ENCODE assay signal across 8 cellular contexts in genomic region chr12:12786371-12786715, GRCh38. TPM values are rescaled to one million over a fixed set of nuclear protein-coding genes. Genes with fewer than 3 reads are reported as not detected.
DNase-seq lines count a peak whose midpoint lies in the region; ATAC-seq and TF ChIP-seq lines count a peak whose summit lies in the region.

No MANE protein-coding gene starts in this region.

- no peak for DNase-seq in CD4-positive, alpha-beta T cell
- no peak for DNase-seq in activated B cell treated with CpG ODN at 0.5 μM for 24 hours
- no peak for DNase-seq in heart left ventricle
- DNase-seq in GM03348 (ENCODE audit: low spot score): no peak
- no peak for DNase-seq in GOT3 (lab: John Stamatoyannopoulos, UW)
- no peak for DNase-seq in NCI-H526 treated with DMSO at 0.1 percent for 48 hours (lab: John Stamatoyannopoulos, UW)

- no peaks in the 10 kb centered on the region for H3K27me3 Mint-ChIP-seq in CD4-positive, alpha-beta T cell
- no peaks in the 10 kb centered on the region for H3K27me3 Mint-ChIP-seq in activated B cell treated with CpG ODN at 0.5 μM for 24 hours

- peak overlapping the region; percentile 85 for H3K4me2 ChIP-seq in skeletal muscle satellite cell (ENCODE audit: low read length)

- H3K9me3 Mint-ChIP-seq in CD4-positive, alpha-beta T cell: no peaks in the 10 kb centered on the region
- H3K9me3 Mint-ChIP-seq in activated B cell treated with CpG ODN at 0.5 μM for 24 hours: no peaks in the 10 kb centered on the region

- H3K27me3 ChIP-seq in CD4-positive, alpha-beta T cell (ENCODE audit: control insufficient read depth, insufficient read depth, low read length): no peaks in the 10 kb centered on the region
- no peaks in the 10 kb centered on the region for H3K27me3 ChIP-seq in heart left ventricle
- no peaks in the 10 kb centered on the region for H3K27me3 ChIP-seq in skeletal muscle satellite cell (ENCODE audit: control insufficient read depth, insufficient read depth, low read length)

- H3K4me1 ChIP-seq in heart left ventricle (peaks cover 0 to 52% (median 24%) of the 10 kb centered on the region in 12 donors), skeletal muscle satellite cell (ENCODE audit: control insufficient read depth, insufficient read depth, low read length) (peaks cover 23% of the 10 kb centered on the region)

- ATAC-seq in CD4-positive, alpha-beta T cell (ENCODE audit: poor library complexity): peak; percentile 8
- ATAC-seq in HG02678 (IDR thresholded peaks at IDR 0.05; ENCODE audit: unreplicated experiment) (peak; percentile 11), activated B cell treated with CpG ODN at 0.5 μM for 24 hours (ENCODE audit: low read depth) (peak; percentile 8), heart left ventricle (peak in 2 of 4 donors; percentile 0 to 6)

- H3K27ac Mint-ChIP-seq in CD4-positive, alpha-beta T cell: peak overlapping the region; percentile 83
- H3K27ac Mint-ChIP-seq in activated B cell treated with CpG ODN at 0.5 μM for 24 hours: peak overlapping the region; percentile 70

- H3K4me1 Mint-ChIP-seq in CD4-positive, alpha-beta T cell (ENCODE audit: low read depth): peaks cover 20% of the 10 kb centered on the region
- H3K4me1 Mint-ChIP-seq in activated B cell treated with CpG ODN at 0.5 μM for 24 hours: peaks cover 23% of the 10 kb centered on the region

- peak overlapping the region; percentile 78 for H3K9ac ChIP-seq in skeletal muscle satellite cell (ENCODE audit: low read depth, low read length)

- TF ChIP-seq CTCF in CD4-positive, alpha-beta T cell (IDR thresholded peaks at IDR 0.05): no peak
- TF ChIP-seq CTCF in activated B cell treated with CpG ODN at 0.5 μM for 24 hours (IDR thresholded peaks at IDR 0.05) (no peak), heart left ventricle (IDR thresholded peaks at IDR 0.05) (no peak)

- peak overlapping the region; percentile 64 for H3K27ac ChIP-seq in CD4-positive, alpha-beta T cell (ENCODE audit: low read depth, low read length)
- H3K27ac ChIP-seq in heart left ventricle: peak overlapping the region; percentile 72 to 99 (median 95)

- peak overlapping the region; percentile 85 for H3K4me3 Mint-ChIP-seq in CD4-positive, alpha-beta T cell
- peak overlapping the region; percentile 84 for H3K4me3 Mint-ChIP-seq in activated B cell treated with CpG ODN at 0.5 μM for 24 hours

- no peaks in the 10 kb centered on the region for H3K36me3 Mint-ChIP-seq in CD4-positive, alpha-beta T cell (ENCODE audit: low read depth)
- no peaks in the 10 kb centered on the region for H3K36me3 Mint-ChIP-seq in activated B cell treated with CpG ODN at 0.5 μM for 24 hours (ENCODE audit: low read depth)

- POLR2A ChIA-PET in CD4-positive, alpha-beta T cell (lab: Charles Lee): interaction anchor here (0.6 to 3.5 kb wide), 14 partner anchors 17 to 429 kb away, joined by 3 to 31 read pairs (median 4); partner anchors contain the start of genes BORCS5, DDX47 and FAM234B
- POLR2A ChIA-PET in activated B cell treated with CpG ODN at 0.5 μM for 24 hours (lab: Charles Lee): interaction anchor here (0.5 to 2.7 kb wide), 14 partner anchors 9 to 520 kb away, joined by 3 to 36 read pairs (median 8); partner anchors contain the start of genes BORCS5, DDX47, FAM234B and LRP6

- CTCF ChIA-PET in CD4-positive, alpha-beta T cell (lab: Charles Lee): interaction anchor here (0.8 to 1.3 kb wide), 2 partner anchors 13 to 27 kb away, joined by 3 read pairs; no protein-coding TSS in a partner anchor
- CTCF ChIA-PET in activated B cell treated with CpG ODN at 0.5 μM for 24 hours (lab: Charles Lee): interaction anchor here (1.6 to 4.7 kb wide), 5 partner anchors 19 to 129 kb away, joined by 6 to 71 read pairs (median 13); partner anchors contain the start of gene DDX47

- WGBS in heart left ventricle, 4 donors: 18 to 22% (median 20%) methylated on average over 4 of the region's 4 CpGs

- intact Hi-C loops in CD4-positive, alpha-beta T cell (cut with DNase I, micrococcal nuclease): loop anchor here (2.0 to 10.0 kb wide), 4 partner anchors 60 to 308 kb away; partner anchors contain the start of gene HEBP1 (in 1 of the 2)
- intact Hi-C loops in activated B cell treated with CpG ODN at 0.5 μM for 24 hours (cut with micrococcal nuclease): loop anchor here (2.0 to 5.0 kb wide), 4 partner anchors 62 to 429 kb away; partner anchors contain the start of genes BORCS5 and GPRC5A
- intact Hi-C loops in heart left ventricle (cut with DNase I): loop anchor here in 9 of 10 donors (2.0 to 10.0 kb wide), 7 partner anchors 62 to 426 kb away; partner anchors contain the start of genes CDKN1B (in 3 of the 9), DUSP16 (in 1 of the 9) and GSG1 (in 1 of the 9)

- TF ChIP-seq POLR2A in heart left ventricle (IDR thresholded peaks at IDR 0.05): no peak

- H3K4me3 ChIP-seq in heart left ventricle (peak overlapping the region; percentile 8 to 85 (median 74)), skeletal muscle satellite cell (ENCODE audit: low read length) (peak overlapping the region; percentile 80)

- H3K36me3 ChIP-seq in heart left ventricle (no peaks in the 10 kb centered on the region), skeletal muscle satellite cell (ENCODE audit: insufficient read depth, low read length) (no peaks in the 10 kb centered on the region)

- H3K9me3 ChIP-seq in CD4-positive, alpha-beta T cell (ENCODE audit: control insufficient read depth, low read length): no peaks in the 10 kb centered on the region
- H3K9me3 ChIP-seq in heart left ventricle (no peaks in the 10 kb centered on the region), skeletal muscle satellite cell (replicated peaks; ENCODE audit: low read length) (no peaks in the 10 kb centered on the region)

RNA-seq across cellular contexts. Expression of gene APOLD1, which starts 0.9 kb away (rescaled TPM):
- 1 to 10 TPM; 1.8 to 3.4 TPM for total RNA-seq in CD4-positive, alpha-beta T cell
- total RNA-seq in activated B cell treated with CpG ODN at 0.5 μM for 24 hours: 0.75 and 0.81 TPM in 2 replicates
- total RNA-seq in heart left ventricle: 10 to 100 TPM in 8 of 9 donors, 1 to 10 TPM in 1; 7.8 to 45.0 (median 15.2) TPM
- polyA plus RNA-seq in heart left ventricle: 10 to 100 TPM in 1 of 2 donors, 1 to 10 TPM in 1; 7.1 to 24.6 TPM
- 3.3 and 3.8 TPM in 2 replicates for total RNA-seq in skeletal muscle satellite cell (2012; rRNA removed)

RNA-seq across cellular contexts. Expression of gene DDX47, which starts 26.8 kb away (rescaled TPM):
- total RNA-seq in CD4-positive, alpha-beta T cell: 100 to 1,000 TPM; 153 TPM
- 97.1 and 98.5 TPM in 2 replicates for total RNA-seq in activated B cell treated with CpG ODN at 0.5 μM for 24 hours
- total RNA-seq in heart left ventricle: 10 to 100 TPM; 23.9 to 38.2 (median 27.1) TPM
- 10 to 100 TPM; 13.7 to 34.0 TPM for polyA plus RNA-seq in heart left ventricle
- 72.8 and 86.7 TPM in 2 replicates for total RNA-seq in skeletal muscle satellite cell (2012; rRNA removed)
